20 cellular contexts compared by ENCODE assay signal in genomic region chr2:19895535-19895934, GRCh38. TPM values are rescaled to one million over a fixed set of nuclear protein-coding genes. Genes with fewer than 3 reads are reported as not detected.
DNase-seq lines count a peak whose midpoint lies in the region; ATAC-seq and TF ChIP-seq lines count a peak whose summit lies in the region.
"Had no signal": no experiment of that assay in that cellular context is flagged by ENCODE, and none has a peak within 500 bp of the region (broad histone marks: within the 10 kb centered on the region; RNA-seq: fewer than 3 reads in every experiment).

No MANE protein-coding gene starts in this region.

- intact Hi-C loops in Right ventricle myocardium inferior (cut with DNase I), result no loop called here

- TF ChIP-seq EP300 in SK-N-SH (IDR thresholded peaks at IDR 0.05; ENCODE audit: borderline replicate concordance in 1 of 2, low read depth in 1 of 2, low read length in 1 of 2), result no peak

- WGBS in SK-N-SH (ENCODE audit: low lambda C conversion rate), result 82% methylated on average over 3 of the region's 3 CpGs

- H3K27ac ChIP-seq in SK-N-SH (ENCODE audit: low read depth in 2 of 2, low read length in 1 of 2), result peak overlapping the region in 1 of 2 experiments; percentile 5; a peak in 1 of 4 replicates
- H3K27ac ChIP-seq: adrenal gland, prostate gland, spleen, tibial artery had no signal

- POLR2A ChIA-PET in SK-N-SH (lab: Yijun Ruan, JAX), result no interaction called here

- H3K9me3 ChIP-seq in SK-N-SH, result no peaks in the 10 kb centered on the region
- H3K9me3 ChIP-seq: adrenal gland, BE2C, HAP-1, prostate gland, spleen, tibial artery had no signal

- no peak for TF ChIP-seq CTCF in SK-N-SH (IDR thresholded peaks at IDR 0.05)

- H3K4me2 ChIP-seq in SK-N-SH, result peak overlapping the region; percentile 25

- H3K9ac ChIP-seq in SK-N-SH, result 0 out of 2 replicates have a peak overlapping the region, but pooled peaks have one; percentile 7

- CTCF ChIA-PET in SK-N-SH (lab: Yijun Ruan, JAX), result no interaction called here

- peak; percentile 11 for DNase-seq in AG20443 (ENCODE audit: low spot score)
- DNase-seq in EH (ENCODE audit: low read depth), result peak; percentile 11
- no peak for DNase-seq in SK-N-SH
- DNase-seq in dermis blood vessel endothelial cell, result peak; percentile 13
- no peak for DNase-seq in HPDE6-E6E7 (ENCODE audit: extremely low spot score)
- no peak for DNase-seq in retina
- no peak for DNase-seq in SKM-1 treated with dmso at 0.1 percent for 144 hours (lab: John Stamatoyannopoulos, UW; ENCODE audit: unreplicated experiment)
- DNase-seq in Right ventricle myocardium inferior (ENCODE audit: missing footprints), result no peak
- DNase-seq: activated T-cell treated with anti-CD3 and anti-CD28 coated beads for 4 hours; adrenal gland; BE2C; effector CD8-positive, alpha-beta T cell; GF-D8; NCI-H1694 treated with DMSO at 0.1 percent for 48 hours; NCI-H226; nephron progenitor cell; spleen; tibial artery had no signal

- H2AFZ ChIP-seq in SK-N-SH (ENCODE audit: low read depth), result no peak overlapping the region

- H4K20me1 ChIP-seq in SK-N-SH (ENCODE audit: insufficient read depth), result peaks cover 13% of the 10 kb centered on the region; the same call in 1 of the 2 replicates

- peaks cover 72% of the 10 kb centered on the region for H3K79me2 ChIP-seq in SK-N-SH (ENCODE audit: insufficient read depth)

- no peaks in the 10 kb centered on the region for H3K27me3 ChIP-seq in SK-N-SH (ENCODE audit: insufficient read depth)
- H3K27me3 ChIP-seq: adrenal gland, BE2C, spleen, tibial artery had no signal

- ATAC-seq in Right ventricle myocardium inferior, result no peak

- no peak for TF ChIP-seq RAD21 in SK-N-SH (IDR thresholded peaks at IDR 0.05; ENCODE audit: low read length)

- peaks cover 24 to 27% of the 10 kb centered on the region in 2 experiments; a peak in 3 of 4 replicates for H3K4me1 ChIP-seq in SK-N-SH (ENCODE audit: control insufficient read depth in 1 of 2, insufficient read depth in 2 of 2, low read depth in 1 of 2, low read length in 1 of 2)

- H3K9me2 ChIP-seq in SK-N-SH, result no peaks in the 10 kb centered on the region

- H3K36me3 ChIP-seq in SK-N-SH (replicated peaks in 1 of 2; ENCODE audit: control insufficient read depth in 1 of 2, insufficient read depth in 2 of 2, low read length in 1 of 2), result peaks cover 26 to 28% of the 10 kb centered on the region in 2 experiments
- H3K36me3 ChIP-seq: adrenal gland, BE2C, HAP-1, prostate gland, spleen, tibial artery had no signal

- H3K4me3 ChIP-seq in SK-N-SH (ENCODE audit: low read depth in 2 of 2, low read length in 1 of 2), result no peak overlapping the region
- H3K4me3 ChIP-seq: adrenal gland, HAP-1, prostate gland, spleen, tibial artery had no signal

- H3F3A ChIP-seq in SK-N-SH (replicated peaks; ENCODE audit: insufficient read depth), result peaks cover 3% of the 10 kb centered on the region

TF ChIP-seq in SK-N-SH, 30 proteins besides CTCF, POLR2A, EP300 and RAD21:
- TF ChIP-seq FOSL2 (IDR thresholded peaks at IDR 0.05; ENCODE audit: borderline replicate concordance, low read depth) (0 out of 2 replicates have a peak, but pooled peaks have one; percentile 5), RXRA (IDR thresholded peaks at IDR 0.05; ENCODE audit: borderline replicate concordance, low read depth) (no peak)

RNA-seq across cellular contexts. Expression of gene TTC32, which starts 6.2 kb away (rescaled TPM):
- 9.1 and 11.9 TPM in 2 replicates for polyA plus RNA-seq in SK-N-SH (2012; rRNA removed)
- 6.6 and 7.2 TPM in 2 replicates for polyA plus RNA-seq in SK-N-SH (2012; cell fraction: cytosol; rRNA removed)
- polyA plus RNA-seq in SK-N-SH (2012; cell fraction: nucleus; rRNA removed), result 25.0 and 30.7 TPM in 2 replicates
- total RNA-seq in dermis blood vessel endothelial cell, result 8.1 and 9.4 TPM in 2 replicates
- total RNA-seq in Right ventricle myocardium inferior, result 2.7 TPM

Comparison
In these comparisons a context has a peak if more than half of its experiments do, and no peak if none do; other contexts are left out.
1. DNase-seq: peak in AG20443 (single experiment), EH (single experiment) and dermis blood vessel endothelial cell (single experiment); none in SK-N-SH (single experiment), HPDE6-E6E7 (single experiment), retina (single experiment), SKM-1 treated with dmso at 0.1 percent for 144 hours (single experiment) and Right ventricle myocardium inferior (single experiment).